Comparison of ENCODE assay signal across 8 cellular contexts in the genomic region with DNA sequence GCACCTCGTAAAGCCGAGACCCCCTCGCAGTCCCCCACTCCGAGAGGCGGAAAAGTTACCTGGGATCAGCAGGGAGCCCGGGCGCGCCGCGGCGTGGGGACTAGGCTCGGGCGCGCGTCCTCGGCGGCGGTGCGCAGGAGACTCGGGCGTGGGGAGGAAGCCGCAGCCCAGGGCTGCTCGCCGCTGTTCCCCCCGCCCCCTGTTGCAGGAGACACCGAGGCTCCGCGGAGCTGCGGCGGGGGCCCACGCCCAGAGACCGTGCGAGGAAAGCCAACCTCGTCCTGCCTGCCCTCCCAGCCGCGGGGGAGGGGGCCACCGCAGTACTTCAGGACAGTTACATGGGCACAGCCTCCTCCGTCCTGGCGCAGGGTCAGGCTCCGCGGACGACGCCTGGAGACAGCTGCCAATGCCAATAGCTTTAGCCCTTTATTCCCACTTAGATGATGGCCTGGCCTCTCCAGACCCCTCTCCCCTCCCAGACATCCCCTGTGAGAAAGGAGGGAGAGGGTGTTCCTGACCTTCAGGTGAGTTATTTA. TPM values are rescaled to one million over a fixed set of nuclear protein-coding genes. Genes with fewer than 3 reads are reported as not detected.
DNase-seq lines count a peak whose midpoint lies in the region; ATAC-seq, FAIRE-seq and TF ChIP-seq lines count a peak whose summit lies in the region.

A gene (minus strand): TSS at position 144 of the 536 bp plus-strand sequence. CDS start 54,814 bp downstream, outside the sequence.

- in situ Hi-C loops in HepG2 (cut with HindIII; ENCODE audit: extremely low pct_ligation_motif_present, low pct_unique_long_range_greater_than_20kb) (no loop called here), GM13977 (cut with MboI; ENCODE audit: low pct_unique_long_range_greater_than_20kb, low sequenced_read_pairs, unreplicated experiment) (no loop called here)

- ATAC-seq in HepG2 (no peak), HG03025 (IDR thresholded peaks at IDR 0.05; ENCODE audit: low FRiP score, unreplicated experiment) (no peak), GM18502 (IDR thresholded peaks at IDR 0.05; ENCODE audit: poor library complexity, unreplicated experiment) (no peak)

- H3K27ac ChIP-seq in HepG2 (ENCODE audit: extremely low read length, insufficient read depth, low read length) (no peak within 1 kb of the TSS), suprapubic skin (peak within 1 kb of the TSS; percentile 86)

- peak within 1 kb of the TSS; percentile 23; the same call in 1 of the 2 replicates for H3K4me2 ChIP-seq in HepG2 (ENCODE audit: low read depth, low read length)

- no TSS peak for BruUV-seq in HepG2 (replicated peaks; lab: Mats Ljungman, UMichigan)

- TF ChIP-seq EP300 in HepG2 (IDR thresholded peaks at IDR 0.05; ENCODE audit: low read depth in 2 of 2, low read length in 2 of 2) (no peak), HepG2 (CRISPR knock-in tag; IDR thresholded peaks at IDR 0.05; ENCODE audit: borderline replicate concordance) (no peak), suprapubic skin (IDR thresholded peaks at IDR 0.05) (no peak)

- TF ChIP-seq RAD21 in HepG2 (CRISPR knock-in tag; IDR thresholded peaks at IDR 0.05) = no peak

- H3K4me1 ChIP-seq in HepG2 (ENCODE audit: insufficient read depth, low read length) (no peaks in the 10 kb centered on the region), suprapubic skin (peaks cover 14% of the 10 kb centered on the region)

- no peak within 1 kb of the TSS for H3K9ac ChIP-seq in HepG2 (ENCODE audit: insufficient read depth, low read depth, low read length)

- H3K4me3 ChIP-seq in HepG2 (replicated peaks in 1 of 3; ENCODE audit: insufficient read depth in 1 of 3, low read depth in 2 of 3, low read length in 3 of 3) (peak within 1 kb of the TSS in 1 of 3 experiments; percentile 1; a peak in 1 of 6 replicates), suprapubic skin (peak within 1 kb of the TSS; percentile 72)

- TF ChIP-seq CTCF in HepG2 (CRISPR knock-in tag; IDR thresholded peaks at IDR 0.05) (no peak), suprapubic skin (IDR thresholded peaks at IDR 0.05) (no peak), GM13977 (IDR thresholded peaks at IDR 0.05; ENCODE audit: extremely low read depth, insufficient read depth, missing control alignments) (no peak)

- CTCF ChIA-PET in HepG2 (lab: Yijun Ruan, JAX; ENCODE audit: low intra/inter-chr PET ratio, low total read pairs) = no interaction called here

- no peak within 1 kb of the TSS for H2AFZ ChIP-seq in HepG2 (ENCODE audit: low read length)

- H3K27me3 ChIP-seq in HepG2 (ENCODE audit: control insufficient read depth in 1 of 2, insufficient read depth in 2 of 2, low read length in 2 of 2) (peaks cover 0 to 12% of the 10 kb centered on the region in 2 experiments; a peak in 3 of 5 replicates), suprapubic skin (peaks cover 11% of the 10 kb centered on the region)

- POLR2A ChIA-PET in HepG2 (lab: Yijun Ruan, JAX) = no interaction called here

- no peak for FAIRE-seq in HepG2 (lab: Jason Lieb, UNC)

- 76% methylated on average over 13 of the region's 43 CpGs for WGBS in HepG2 (ENCODE audit: low lambda C conversion rate)
- WGBS in suprapubic skin = 0% methylated on average over 6 of the region's 43 CpGs

- intact Hi-C loops in HepG2 (cut with micrococcal nuclease; ENCODE audit: unreplicated experiment) = no loop called here

- TF ChIP-seq POLR2A in HepG2 (IDR thresholded peaks at IDR 0.05; ENCODE audit: insufficient read depth in 1 of 2, low read depth in 2 of 2, low read length in 2 of 2) (no peak), suprapubic skin (IDR thresholded peaks at IDR 0.05) (peak in 1 of 2 donors; percentile 49)

- no peaks in the 10 kb centered on the region for H4K20me1 ChIP-seq in HepG2 (ENCODE audit: insufficient read depth, low read length)

- H3K36me3 ChIP-seq in HepG2 (replicated peaks in 1 of 2; ENCODE audit: control insufficient read depth in 1 of 2, insufficient read depth in 2 of 2, low read length in 2 of 2) = no peaks in the 10 kb centered on the region
- H3K36me3 ChIP-seq in suprapubic skin = no peaks in the 10 kb centered on the region

- no peaks in the 10 kb centered on the region for H3K9me3 ChIP-seq in HepG2 (ENCODE audit: low read length)
- H3K9me3 ChIP-seq in suprapubic skin = no peaks in the 10 kb centered on the region

- no peaks in the 10 kb centered on the region for H3K79me2 ChIP-seq in HepG2 (ENCODE audit: insufficient read depth, low read length)

- peak; percentile 43 for DNase-seq in Ammon's horn (ENCODE audit: low spot score)
- peak; percentile 30 for DNase-seq in MV-4-11 (lab: John Stamatoyannopoulos, UW)
- DNase-seq in dedifferentiated amniotic fluid mesenchymal stem cell (ENCODE audit: extremely low spot score) = peak; percentile 26
- no peak for DNase-seq in HepG2 (ENCODE audit: low spot score)
- peak in 1 of 2 donors; percentile 80 for DNase-seq in suprapubic skin (ENCODE audit: low spot score in 2 of 2)
- no peak for DNase-seq in GM13977 (ENCODE audit: low spot score)

TF ChIP-seq in HepG2, 621 proteins besides CTCF, POLR2A, EP300 and RAD21:
- TF ChIP-seq ZNF768 (CRISPR knock-in tag; IDR thresholded peaks at IDR 0.05) = no peak
- TF ChIP-seq ZNF431 (CRISPR knock-in tag; IDR thresholded peaks at IDR 0.05; ENCODE audit: borderline replicate concordance, low read depth) = no peak
- no peak for TF ChIP-seq ZSCAN30 (CRISPR knock-in tag; IDR thresholded peaks at IDR 0.05)
- no peak for TF ChIP-seq SCMH1 (CRISPR knock-in tag; IDR thresholded peaks at IDR 0.05; ENCODE audit: borderline replicate concordance)
- no peak for TF ChIP-seq NFYC (CRISPR knock-in tag; IDR thresholded peaks at IDR 0.05)
- TF ChIP-seq, protein P1, sequence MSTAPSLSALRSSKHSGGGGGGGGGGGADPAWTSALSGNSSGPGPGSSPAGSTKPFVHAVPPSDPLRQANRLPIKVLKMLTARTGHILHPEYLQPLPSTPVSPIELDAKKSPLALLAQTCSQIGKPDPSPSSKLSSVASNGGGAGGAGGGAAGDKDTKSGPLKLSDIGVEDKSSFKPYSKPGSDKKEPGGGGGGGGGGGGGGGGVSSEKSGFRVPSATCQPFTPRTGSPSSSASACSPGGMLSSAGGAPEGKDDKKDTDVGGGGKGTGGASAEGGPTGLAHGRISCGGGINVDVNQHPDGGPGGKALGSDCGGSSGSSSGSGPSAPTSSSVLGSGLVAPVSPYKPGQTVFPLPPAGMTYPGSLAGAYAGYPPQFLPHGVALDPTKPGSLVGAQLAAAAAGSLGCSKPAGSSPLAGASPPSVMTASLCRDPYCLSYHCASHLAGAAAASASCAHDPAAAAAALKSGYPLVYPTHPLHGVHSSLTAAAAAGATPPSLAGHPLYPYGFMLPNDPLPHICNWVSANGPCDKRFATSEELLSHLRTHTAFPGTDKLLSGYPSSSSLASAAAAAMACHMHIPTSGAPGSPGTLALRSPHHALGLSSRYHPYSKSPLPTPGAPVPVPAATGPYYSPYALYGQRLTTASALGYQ (CRISPR knock-in tag; IDR thresholded peaks at IDR 0.05) = no peak
- TF ChIP-seq JUND (CRISPR knock-in tag; IDR thresholded peaks at IDR 0.05) = no peak
- no peak for TF ChIP-seq ZNF775 (CRISPR knock-in tag; IDR thresholded peaks at IDR 0.05; ENCODE audit: borderline replicate concordance)

RNA-seq across cellular contexts. Expression of the gene that starts here (rescaled TPM):
- not detected in 2 replicates for total RNA-seq in HepG2 (2016; rRNA removed; fragmentation: Illumina TruSeq; extraction: Trizol)
- not detected in 2 replicates for total RNA-seq in HepG2 (2016; cell fraction: cytosol; rRNA removed; fragmentation: Illumina TruSeq; extraction: Trizol; ENCODE audit: low read depth)
- total RNA-seq in HepG2 (2016; cell fraction: insoluble cytoplasmic fraction; rRNA removed; fragmentation: Illumina TruSeq; extraction: Trizol) = not detected in 2 replicates
- total RNA-seq in HepG2 (2016; cell fraction: membrane; rRNA removed; fragmentation: Illumina TruSeq; extraction: Trizol) = not detected in 2 replicates
- not detected in 2 replicates for total RNA-seq in HepG2 (2016; cell fraction: nucleus; rRNA removed; fragmentation: Illumina TruSeq; extraction: Trizol)
- polyA plus RNA-seq in HepG2 (2011; rRNA removed) = not detected in 2 replicates
- not detected in 2 replicates for polyA plus RNA-seq in HepG2 (2011; cell fraction: cytosol; rRNA removed)
- polyA plus RNA-seq in HepG2 (2011; cell fraction: nucleus; rRNA removed) = not detected in 2 replicates
- not detected in 2 replicates for polyA plus RNA-seq in HepG2 (2012)
- not detected in 2 replicates for polyA plus RNA-seq in HepG2 (2016; cell fraction: cytosol; fragmentation: Illumina TruSeq; extraction: Trizol; ENCODE audit: low read depth)
- polyA plus RNA-seq in HepG2 (2016; cell fraction: insoluble cytoplasmic fraction; fragmentation: Illumina TruSeq; extraction: Trizol; ENCODE audit: low read depth) = not detected in 2 replicates
- 0.13 TPM in 1 of 2 replicates, not detected in the other for polyA plus RNA-seq in HepG2 (2016; cell fraction: membrane; fragmentation: Illumina TruSeq; extraction: Trizol; ENCODE audit: low read depth)
- polyA plus RNA-seq in HepG2 (2016; cell fraction: nucleus; fragmentation: Illumina TruSeq; extraction: Trizol; ENCODE audit: insufficient read depth, low read depth) = not detected in 2 replicates
- polyA minus RNA-seq in HepG2 (2011; rRNA and poly(A)+ RNA removed; ENCODE audit: low replicate concordance) = 0.80 TPM in 1 of 2 replicates, not detected in the other
- polyA minus RNA-seq in HepG2 (2011; cell fraction: cytosol; rRNA and poly(A)+ RNA removed) = not detected in 2 replicates
- not detected in 2 replicates for polyA minus RNA-seq in HepG2 (2011; cell fraction: nucleus; rRNA and poly(A)+ RNA removed)
- total RNA-seq in suprapubic skin = 10 to 100 TPM in 3 of 4 donors, 1 to 10 TPM in 1; 9.6 to 37.0 (median 13.5) TPM

Comparison
In these comparisons a context has a peak if more than half of its experiments do, and no peak if none do; other contexts are left out.
1. RNA of the gene that starts here (total RNA-seq): 9.6 to 37.0 TPM in suprapubic skin; not detected in HepG2; every median in the first group is over 10 times any median in the second.
2. DNase-seq: peak in Ammon's horn (single experiment), MV-4-11 (single experiment) and dedifferentiated amniotic fluid mesenchymal stem cell (single experiment); none in HepG2 (single experiment) and GM13977 (single experiment).